Comparison of ENCODE assay signal across 2 cellular contexts in the genomic region with DNA sequence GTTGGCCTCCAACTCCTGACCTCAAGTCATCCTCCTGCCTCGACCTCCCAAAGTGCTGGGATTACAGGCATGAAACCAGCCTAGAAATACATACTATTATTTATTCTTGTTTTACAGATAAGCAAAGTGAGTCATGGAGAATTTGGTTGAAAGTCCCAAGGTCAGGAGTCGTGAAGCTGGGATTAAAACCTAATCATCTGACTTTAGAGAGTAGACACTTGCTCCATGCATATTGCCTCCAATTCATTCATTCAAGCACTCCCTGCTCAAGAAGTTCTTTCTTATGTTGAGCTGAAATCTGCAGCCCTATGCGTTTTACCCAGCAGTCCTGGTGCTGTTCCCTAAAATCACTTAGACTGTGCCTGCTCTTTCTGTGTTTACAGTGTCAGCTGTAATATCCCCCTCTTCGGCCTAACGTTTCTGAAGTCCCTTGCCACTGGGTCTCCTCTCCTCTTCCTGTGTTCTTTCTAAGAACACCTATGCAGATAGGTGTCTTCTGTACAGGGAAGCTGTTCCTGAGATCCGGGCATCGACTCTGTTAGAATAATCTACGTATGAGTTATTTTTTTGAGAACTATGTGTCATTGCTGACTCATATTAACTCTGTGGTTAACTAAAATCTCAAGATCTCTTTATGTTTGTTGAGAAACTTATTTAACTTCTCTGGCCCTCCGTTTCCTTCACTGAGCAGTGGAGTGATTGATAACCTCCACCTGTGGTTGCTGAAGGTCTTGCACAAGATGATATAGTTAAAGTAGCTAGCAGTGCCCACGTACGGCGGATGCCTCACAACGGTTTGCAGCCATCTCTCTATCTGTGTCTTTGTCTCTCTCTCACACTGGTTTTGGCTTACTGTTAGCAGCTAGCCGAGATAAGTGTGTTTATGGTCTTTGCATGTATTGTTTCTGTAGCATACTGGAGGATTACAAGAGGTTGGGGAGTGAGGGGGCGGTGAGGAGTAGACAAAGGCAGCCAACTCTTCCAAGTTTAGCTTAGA.
TF ChIP-seq lines count a peak whose summit lies in the region.

No MANE protein-coding gene starts in this region.

TF ChIP-seq in HepG2, 621 proteins besides CTCF, POLR2A, EP300 and RAD21:
- TF ChIP-seq, protein P1, sequence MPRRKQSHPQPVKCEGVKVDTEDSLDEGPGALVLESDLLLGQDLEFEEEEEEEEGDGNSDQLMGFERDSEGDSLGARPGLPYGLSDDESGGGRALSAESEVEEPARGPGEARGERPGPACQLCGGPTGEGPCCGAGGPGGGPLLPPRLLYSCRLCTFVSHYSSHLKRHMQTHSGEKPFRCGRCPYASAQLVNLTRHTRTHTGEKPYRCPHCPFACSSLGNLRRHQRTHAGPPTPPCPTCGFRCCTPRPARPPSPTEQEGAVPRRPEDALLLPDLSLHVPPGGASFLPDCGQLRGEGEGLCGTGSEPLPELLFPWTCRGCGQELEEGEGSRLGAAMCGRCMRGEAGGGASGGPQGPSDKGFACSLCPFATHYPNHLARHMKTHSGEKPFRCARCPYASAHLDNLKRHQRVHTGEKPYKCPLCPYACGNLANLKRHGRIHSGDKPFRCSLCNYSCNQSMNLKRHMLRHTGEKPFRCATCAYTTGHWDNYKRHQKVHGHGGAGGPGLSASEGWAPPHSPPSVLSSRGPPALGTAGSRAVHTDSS (CRISPR knock-in tag; conservative IDR thresholded peaks at IDR 0.05): no peak
- TF ChIP-seq MIER3 (CRISPR knock-in tag; IDR thresholded peaks at IDR 0.05; ENCODE audit: borderline replicate concordance) (no peak), ZSCAN12 (CRISPR knock-in tag; IDR thresholded peaks at IDR 0.05) (no peak), ZNF160 (CRISPR knock-in tag; IDR thresholded peaks at IDR 0.05) (no peak), GATAD2A (CRISPR knock-in tag; IDR thresholded peaks at IDR 0.05) (no peak), GFI1 (CRISPR knock-in tag; IDR thresholded peaks at IDR 0.05; ENCODE audit: borderline replicate concordance) (no peak), RBM22 (optimal IDR thresholded peaks at IDR 0.05; ENCODE audit: low read length) (no peak), KDM4B (CRISPR knock-in tag; IDR thresholded peaks at IDR 0.05) (no peak), HNRNPK (IDR thresholded peaks at IDR 0.05; ENCODE audit: low read depth, low read length, poor library complexity, severe bottlenecking) (no peak), ZZZ3 (CRISPR knock-in tag; IDR thresholded peaks at IDR 0.05; ENCODE audit: borderline replicate concordance) (no peak), HOXA7 (CRISPR knock-in tag; IDR thresholded peaks at IDR 0.05) (no peak), ZNF549 (CRISPR knock-in tag; IDR thresholded peaks at IDR 0.05) (no peak), ZNF333 (CRISPR knock-in tag; IDR thresholded peaks at IDR 0.05; ENCODE audit: borderline replicate concordance) (no peak), ZNF703 (CRISPR knock-in tag; IDR thresholded peaks at IDR 0.05; ENCODE audit: borderline replicate concordance) (no peak), ZNF451 (CRISPR knock-in tag; IDR thresholded peaks at IDR 0.05) (no peak), ZKSCAN5 (CRISPR knock-in tag; IDR thresholded peaks at IDR 0.05) (no peak)
- TF ChIP-seq, protein P2, sequence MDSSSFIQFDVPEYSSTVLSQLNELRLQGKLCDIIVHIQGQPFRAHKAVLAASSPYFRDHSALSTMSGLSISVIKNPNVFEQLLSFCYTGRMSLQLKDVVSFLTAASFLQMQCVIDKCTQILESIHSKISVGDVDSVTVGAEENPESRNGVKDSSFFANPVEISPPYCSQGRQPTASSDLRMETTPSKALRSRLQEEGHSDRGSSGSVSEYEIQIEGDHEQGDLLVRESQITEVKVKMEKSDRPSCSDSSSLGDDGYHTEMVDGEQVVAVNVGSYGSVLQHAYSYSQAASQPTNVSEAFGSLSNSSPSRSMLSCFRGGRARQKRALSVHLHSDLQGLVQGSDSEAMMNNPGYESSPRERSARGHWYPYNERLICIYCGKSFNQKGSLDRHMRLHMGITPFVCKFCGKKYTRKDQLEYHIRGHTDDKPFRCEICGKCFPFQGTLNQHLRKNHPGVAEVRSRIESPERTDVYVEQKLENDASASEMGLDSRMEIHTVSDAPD (CRISPR knock-in tag; IDR thresholded peaks at IDR 0.05): no peak
- TF ChIP-seq, protein P3, sequence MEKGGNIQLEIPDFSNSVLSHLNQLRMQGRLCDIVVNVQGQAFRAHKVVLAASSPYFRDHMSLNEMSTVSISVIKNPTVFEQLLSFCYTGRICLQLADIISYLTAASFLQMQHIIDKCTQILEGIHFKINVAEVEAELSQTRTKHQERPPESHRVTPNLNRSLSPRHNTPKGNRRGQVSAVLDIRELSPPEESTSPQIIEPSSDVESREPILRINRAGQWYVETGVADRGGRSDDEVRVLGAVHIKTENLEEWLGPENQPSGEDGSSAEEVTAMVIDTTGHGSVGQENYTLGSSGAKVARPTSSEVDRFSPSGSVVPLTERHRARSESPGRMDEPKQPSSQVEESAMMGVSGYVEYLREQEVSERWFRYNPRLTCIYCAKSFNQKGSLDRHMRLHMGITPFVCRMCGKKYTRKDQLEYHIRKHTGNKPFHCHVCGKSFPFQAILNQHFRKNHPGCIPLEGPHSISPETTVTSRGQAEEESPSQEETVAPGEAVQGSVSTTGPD (CRISPR knock-in tag; IDR thresholded peaks at IDR 0.05): no peak
- TF ChIP-seq, protein P4, sequence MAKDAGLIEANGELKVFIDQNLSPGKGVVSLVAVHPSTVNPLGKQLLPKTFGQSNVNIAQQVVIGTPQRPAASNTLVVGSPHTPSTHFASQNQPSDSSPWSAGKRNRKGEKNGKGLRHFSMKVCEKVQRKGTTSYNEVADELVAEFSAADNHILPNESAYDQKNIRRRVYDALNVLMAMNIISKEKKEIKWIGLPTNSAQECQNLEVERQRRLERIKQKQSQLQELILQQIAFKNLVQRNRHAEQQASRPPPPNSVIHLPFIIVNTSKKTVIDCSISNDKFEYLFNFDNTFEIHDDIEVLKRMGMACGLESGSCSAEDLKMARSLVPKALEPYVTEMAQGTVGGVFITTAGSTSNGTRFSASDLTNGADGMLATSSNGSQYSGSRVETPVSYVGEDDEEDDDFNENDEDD (CRISPR knock-in tag; IDR thresholded peaks at IDR 0.05; ENCODE audit: borderline replicate concordance): no peak
- TF ChIP-seq, protein P5, sequence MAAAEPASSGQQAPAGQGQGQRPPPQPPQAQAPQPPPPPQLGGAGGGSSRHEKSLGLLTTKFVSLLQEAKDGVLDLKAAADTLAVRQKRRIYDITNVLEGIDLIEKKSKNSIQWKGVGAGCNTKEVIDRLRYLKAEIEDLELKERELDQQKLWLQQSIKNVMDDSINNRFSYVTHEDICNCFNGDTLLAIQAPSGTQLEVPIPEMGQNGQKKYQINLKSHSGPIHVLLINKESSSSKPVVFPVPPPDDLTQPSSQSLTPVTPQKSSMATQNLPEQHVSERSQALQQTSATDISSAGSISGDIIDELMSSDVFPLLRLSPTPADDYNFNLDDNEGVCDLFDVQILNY (CRISPR knock-in tag; conservative IDR thresholded peaks at IDR 0.05): no peak

TF ChIP-seq in WTC11, 78 proteins besides CTCF, POLR2A, EP300 and RAD21:
- TF ChIP-seq RELA (CRISPR knock-in tag; IDR thresholded peaks at IDR 0.05; ENCODE audit: borderline replicate concordance) (no peak), ZNF317 (CRISPR knock-in tag; IDR thresholded peaks at IDR 0.05; ENCODE audit: borderline replicate concordance, low read depth) (no peak), SMAD3 (CRISPR knock-in tag; IDR thresholded peaks at IDR 0.05; ENCODE audit: borderline replicate concordance) (no peak), ZNF671 (CRISPR knock-in tag; IDR thresholded peaks at IDR 0.05) (no peak), RORB (CRISPR knock-in tag; IDR thresholded peaks at IDR 0.05) (no peak), NFE2L1 (CRISPR knock-in tag; IDR thresholded peaks at IDR 0.05) (no peak), ETV6 (CRISPR knock-in tag; IDR thresholded peaks at IDR 0.05) (no peak), ZNF423 (CRISPR knock-in tag; IDR thresholded peaks at IDR 0.05) (no peak), ZNF138 (CRISPR knock-in tag; conservative IDR thresholded peaks at IDR 0.05) (no peak)
- TF ChIP-seq, protein P6, sequence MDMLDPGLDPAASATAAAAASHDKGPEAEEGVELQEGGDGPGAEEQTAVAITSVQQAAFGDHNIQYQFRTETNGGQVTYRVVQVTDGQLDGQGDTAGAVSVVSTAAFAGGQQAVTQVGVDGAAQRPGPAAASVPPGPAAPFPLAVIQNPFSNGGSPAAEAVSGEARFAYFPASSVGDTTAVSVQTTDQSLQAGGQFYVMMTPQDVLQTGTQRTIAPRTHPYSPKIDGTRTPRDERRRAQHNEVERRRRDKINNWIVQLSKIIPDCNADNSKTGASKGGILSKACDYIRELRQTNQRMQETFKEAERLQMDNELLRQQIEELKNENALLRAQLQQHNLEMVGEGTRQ (CRISPR knock-in tag; IDR thresholded peaks at IDR 0.05): no peak
- TF ChIP-seq, protein P7, sequence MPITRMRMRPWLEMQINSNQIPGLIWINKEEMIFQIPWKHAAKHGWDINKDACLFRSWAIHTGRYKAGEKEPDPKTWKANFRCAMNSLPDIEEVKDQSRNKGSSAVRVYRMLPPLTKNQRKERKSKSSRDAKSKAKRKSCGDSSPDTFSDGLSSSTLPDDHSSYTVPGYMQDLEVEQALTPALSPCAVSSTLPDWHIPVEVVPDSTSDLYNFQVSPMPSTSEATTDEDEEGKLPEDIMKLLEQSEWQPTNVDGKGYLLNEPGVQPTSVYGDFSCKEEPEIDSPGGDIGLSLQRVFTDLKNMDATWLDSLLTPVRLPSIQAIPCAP (CRISPR knock-in tag; IDR thresholded peaks at IDR 0.05): no peak
